Comparison of ENCODE assay signal across 28 cellular contexts in genomic region chr1:227272428-227272827, GRCh38.
"Had no signal": no experiment of that assay in that cellular context is flagged by ENCODE, and none has a peak within 500 bp of the region (broad histone marks: within the 10 kb centered on the region; RNA-seq: fewer than 3 reads in every experiment).

No MANE protein-coding gene starts in this region.

- H3K4me3 Mint-ChIP-seq: stimulated activated effector memory CD8-positive, alpha-beta T cell treated with anti-CD3 and anti-CD28 coated beads, Interleukin-12 subunit alpha, Interleukin-12 subunit beta, amount 100 ng/mL, for 72 hours; stimulated activated memory B cell treated with anti-CD40 and anti-IgM and Interleukin-4, amounts not matched to agents 10 μg/mL and 1 μg/mL and 100 μg/mL, for 72 hours; stimulated activated naive B cell treated with anti-CD40 and anti-IgM and Interleukin-4, amounts not matched to agents 10 μg/mL and 1 μg/mL and 100 μg/mL, for 72 hours; stimulated activated naive CD8-positive, alpha-beta T cell treated with anti-CD3 and anti-CD28 coated beads, Interleukin-15, amount 100 ng/mL, for 72 hours; stimulated activated naive CD8-positive, alpha-beta T cell treated with anti-CD3 and anti-CD28 coated beads, Interleukin-15, Interleukin-2, amounts not matched to agents 100 ng/mL and 50 ng/mL, for 24 hours had no signal

- ATAC-seq: stimulated activated effector memory CD8-positive, alpha-beta T cell treated with anti-CD3 and anti-CD28 coated beads, Interleukin-12 subunit alpha, Interleukin-12 subunit beta, amount 100 ng/mL, for 72 hours; stimulated activated memory B cell treated with anti-CD40 and anti-IgM and Interleukin-4, amounts not matched to agents 10 μg/mL and 1 μg/mL and 100 μg/mL, for 72 hours; stimulated activated naive B cell treated with anti-CD40 and anti-IgM and Interleukin-4, amounts not matched to agents 10 μg/mL and 1 μg/mL and 100 μg/mL, for 72 hours; stimulated activated naive CD8-positive, alpha-beta T cell treated with anti-CD3 and anti-CD28 coated beads, Interleukin-15, amount 100 ng/mL, for 72 hours; stimulated activated naive CD8-positive, alpha-beta T cell treated with anti-CD3 and anti-CD28 coated beads, Interleukin-15, Interleukin-2, amounts not matched to agents 100 U/mL and 50 U/mL, for 24 hours; upper lobe of right lung had no signal

- H3K27me3 ChIP-seq: stomach, suprapubic skin, testis, thyroid gland, tibial artery, tibial nerve, transverse colon, upper lobe of left lung, upper lobe of right lung, uterus, vagina had no signal

- H3K9me3 Mint-ChIP-seq: stimulated activated effector memory CD8-positive, alpha-beta T cell treated with anti-CD3 and anti-CD28 coated beads, Interleukin-12 subunit alpha, Interleukin-12 subunit beta, amount 100 ng/mL, for 72 hours; stimulated activated naive CD8-positive, alpha-beta T cell treated with anti-CD3 and anti-CD28 coated beads, Interleukin-15, amount 100 ng/mL, for 72 hours had no signal

- H3K9me3 ChIP-seq: suprapubic skin, testis, thoracic aorta, thyroid gland, tibial artery, transverse colon, upper lobe of left lung, upper lobe of right lung, uterus, vagina had no signal

- H3K27ac Mint-ChIP-seq: stimulated activated effector memory CD8-positive, alpha-beta T cell treated with anti-CD3 and anti-CD28 coated beads, Interleukin-12 subunit alpha, Interleukin-12 subunit beta, amount 100 ng/mL, for 72 hours; stimulated activated memory B cell treated with anti-CD40 and anti-IgM and Interleukin-4, amounts not matched to agents 10 μg/mL and 1 μg/mL and 100 μg/mL, for 72 hours; stimulated activated naive B cell treated with anti-CD40 and anti-IgM and Interleukin-4, amounts not matched to agents 10 μg/mL and 1 μg/mL and 100 μg/mL, for 72 hours; stimulated activated naive CD8-positive, alpha-beta T cell treated with anti-CD3 and anti-CD28 coated beads, Interleukin-15, amount 100 ng/mL, for 72 hours; stimulated activated naive CD8-positive, alpha-beta T cell treated with anti-CD3 and anti-CD28 coated beads, Interleukin-15, Interleukin-2, amounts not matched to agents 100 ng/mL and 50 ng/mL, for 24 hours had no signal

- H3K36me3 Mint-ChIP-seq: stimulated activated effector memory CD8-positive, alpha-beta T cell treated with anti-CD3 and anti-CD28 coated beads, Interleukin-12 subunit alpha, Interleukin-12 subunit beta, amount 100 ng/mL, for 72 hours; stimulated activated memory B cell treated with anti-CD40 and anti-IgM and Interleukin-4, amounts not matched to agents 10 μg/mL and 1 μg/mL and 100 μg/mL, for 72 hours; stimulated activated naive B cell treated with anti-CD40 and anti-IgM and Interleukin-4, amounts not matched to agents 10 μg/mL and 1 μg/mL and 100 μg/mL, for 72 hours had no signal

- H3K4me1 ChIP-seq: testis, uterus had no signal

- DNase-seq: stimulated activated CD4-positive, alpha-beta T cell treated with anti-CD3 and anti-CD28 coated beads, Interleukin-2, amount 100 ng/mL, for 48 hours; stimulated activated CD4-positive, alpha-beta T cell treated with anti-CD3 and anti-CD28 coated beads, Interleukin-4, amount 100 ng/mL, for 1 hour; stimulated activated CD4-positive, alpha-beta T cell treated with anti-CD3 and anti-CD28 coated beads, Interleukin-4, amount 100 ng/mL, for 24 hours; stimulated activated CD4-positive, alpha-beta T cell treated with anti-CD3 and anti-CD28 coated beads, Interleukin-4, amount 100 ng/mL, for 4 hours; stimulated activated CD8-positive, alpha-beta memory T cell treated with anti-CD3 and anti-CD28 coated beads, Interleukin-4, amount 100 ng/mL, for 48 hours; stimulated activated naive B cell treated with anti-CD40 and anti-IgM and Interleukin-4, amounts not matched to agents 10 μg/mL and 1 μg/mL and 100 μg/mL, for 72 hours; stimulated activated naive CD4-positive, alpha-beta T cell; stimulated activated naive CD4-positive, alpha-beta T cell treated with Interleukin-2 at 50 U/mL for 16 hours; stimulated activated naive CD8-positive, alpha-beta T cell treated with anti-CD3 and anti-CD28 coated beads, Interleukin-15, amount 100 ng/mL, for 72 hours; stimulated activated naive CD8-positive, alpha-beta T cell treated with anti-CD3 and anti-CD28 coated beads, Interleukin-15, Interleukin-2, amounts not matched to agents 100 U/mL and 50 U/mL, for 24 hours; stomach; substantia nigra; testis; thyroid gland; tibial artery; transverse colon; trophoblast cell; upper lobe of left lung; upper lobe of right lung; uterus had no signal

- H3K4me3 ChIP-seq: stomach, suprapubic skin, testis, thoracic aorta, thyroid gland, tibial artery, tibial nerve, transverse colon, upper lobe of left lung, upper lobe of right lung, uterus, vagina had no signal

- H3K36me3 ChIP-seq: stomach, suprapubic skin, thoracic aorta, thyroid gland, tibial artery, transverse colon, upper lobe of left lung, upper lobe of right lung, uterus, vagina had no signal

- FAIRE-seq: urothelium cell line had no signal

- H3K27ac ChIP-seq: stomach, suprapubic skin, testis, thoracic aorta, thyroid gland, tibial artery, tibial nerve, transverse colon, upper lobe of left lung, upper lobe of right lung, uterus, vagina had no signal

- H3K4me1 Mint-ChIP-seq: stimulated activated effector memory CD8-positive, alpha-beta T cell treated with anti-CD3 and anti-CD28 coated beads, Interleukin-12 subunit alpha, Interleukin-12 subunit beta, amount 100 ng/mL, for 72 hours; stimulated activated memory B cell treated with anti-CD40 and anti-IgM and Interleukin-4, amounts not matched to agents 10 μg/mL and 1 μg/mL and 100 μg/mL, for 72 hours; stimulated activated naive B cell treated with anti-CD40 and anti-IgM and Interleukin-4, amounts not matched to agents 10 μg/mL and 1 μg/mL and 100 μg/mL, for 72 hours; stimulated activated naive CD8-positive, alpha-beta T cell treated with anti-CD3 and anti-CD28 coated beads, Interleukin-15, amount 100 ng/mL, for 72 hours had no signal

- H3K27me3 Mint-ChIP-seq: stimulated activated memory B cell treated with anti-CD40 and anti-IgM and Interleukin-4, amounts not matched to agents 10 μg/mL and 1 μg/mL and 100 μg/mL, for 72 hours had no signal
